ENCODE assay signal across 11 cellular contexts in the genomic region with DNA sequence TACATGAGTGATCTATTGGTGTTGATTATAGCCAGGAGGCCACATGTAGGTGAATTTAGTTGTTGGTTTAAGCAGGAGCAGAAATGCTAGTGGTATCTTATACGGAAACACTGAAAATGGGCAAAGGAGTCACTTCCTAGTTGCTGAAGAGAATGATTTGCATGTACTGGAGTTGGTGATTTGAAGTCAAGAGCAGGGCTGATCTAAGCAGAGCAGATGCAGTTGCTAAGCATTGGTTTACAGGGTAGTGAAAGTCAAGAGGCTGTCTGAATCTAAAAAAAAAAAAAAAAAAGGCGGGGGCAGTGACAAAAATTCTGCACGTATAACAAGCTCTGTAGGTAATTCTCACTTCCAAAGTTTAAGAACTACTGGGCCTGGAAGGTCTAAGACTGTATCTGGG. TPM values are rescaled to one million over a fixed set of nuclear protein-coding genes. Genes with fewer than 3 reads are reported as not detected.
DNase-seq lines count a peak whose midpoint lies in the region; ATAC-seq, FAIRE-seq and TF ChIP-seq lines count a peak whose summit lies in the region.
"Had no signal": no experiment of that assay in that cellular context is flagged by ENCODE, and none has a peak within 500 bp of the region (broad histone marks: within the 10 kb centered on the region; RNA-seq: fewer than 3 reads in every experiment).

No MANE protein-coding gene starts in this region.

- peak; percentile 81 for FAIRE-seq in GM19239 (lab: Jason Lieb, UNC)

- CTCF ChIA-PET in GM10248 (lab: Yijun Ruan, JAX), result interaction anchor here (1.9 kb wide), 1 partner anchor 27 kb away, joined by 6 read pairs; no protein-coding TSS in a partner anchor
- CTCF ChIA-PET in MCF 10A (lab: Yijun Ruan, JAX), result no interaction called here

- H3K27ac Mint-ChIP-seq in MCF 10A (ENCODE audit: low read depth, unreplicated experiment), result no peak overlapping the region
- H3K27ac Mint-ChIP-seq: activated T-helper 2 cell treated with anti-CD3 and anti-CD28 coated beads, Interferon-gamma antibody, Interleukin-2, Interleukin-4, amounts not matched to agents 10 μg/mL and 5 μg/mL and 100 μg/mL, durations not matched to agents 14 hours and 24 hours and 36 hours; dendritic cell treated with granulocyte-macrophage colony-stimulating factor and Interleukin-4, amounts not matched to agents 40 ng/mL and 50 ng/mL, for 4 days had no signal

- no peaks in the 10 kb centered on the region for H3K4me1 Mint-ChIP-seq in MCF 10A (ENCODE audit: insufficient read depth, unreplicated experiment)

- POLR2A ChIA-PET in GM10248 (lab: Yijun Ruan, JAX) (interaction anchor here (0.6 kb wide), 3 partner anchors 32 to 474 kb away, joined by 3 to 5 read pairs (median 4); no protein-coding TSS in a partner anchor), MCF 10A (lab: Yijun Ruan, JAX) (interaction anchor here (0.5 kb wide), 1 partner anchor 16 kb away, joined by 3 read pairs; no protein-coding TSS in a partner anchor)

- intact Hi-C loops in MCF 10A (cut with micrococcal nuclease), result no loop called here

- no peaks in the 10 kb centered on the region for H3K36me3 Mint-ChIP-seq in MCF 10A (ENCODE audit: insufficient read depth, unreplicated experiment)

- no TSS peak for BruUV-seq in MCF 10A (replicated peaks; lab: Mats Ljungman, UMichigan)

- TF ChIP-seq CTCF in GM10248 (IDR thresholded peaks at IDR 0.05; ENCODE audit: control extremely low read depth, extremely low read depth, low read depth, missing control alignments) (no peak), MCF 10A (IDR thresholded peaks at IDR 0.05; ENCODE audit: unreplicated experiment) (no peak)

- ATAC-seq in HG02759 (IDR thresholded peaks at IDR 0.05; ENCODE audit: unreplicated experiment), result peak; percentile 59
- peak; percentile 81 for ATAC-seq in HG03469 (IDR thresholded peaks at IDR 0.05; ENCODE audit: unreplicated experiment)

- H3K27me3 Mint-ChIP-seq in MCF 10A (ENCODE audit: insufficient read depth, unreplicated experiment), result peaks cover 41% of the 10 kb centered on the region
- H3K27me3 Mint-ChIP-seq: dendritic cell treated with granulocyte-macrophage colony-stimulating factor and Interleukin-4, amounts not matched to agents 40 ng/mL and 50 ng/mL, for 4 days had no signal

- H3K4me3 Mint-ChIP-seq in MCF 10A (ENCODE audit: unreplicated experiment), result no peak overlapping the region
- H3K4me3 Mint-ChIP-seq: dendritic cell treated with granulocyte-macrophage colony-stimulating factor and Interleukin-4, amounts not matched to agents 40 ng/mL and 50 ng/mL, for 4 days had no signal

- DNase-seq in GM10248 (ENCODE audit: extremely low spot score) (peak; percentile 50), GM19239 (ENCODE audit: insufficient read length, low spot score) (peak; percentile 15), MCF 10A (ENCODE audit: unreplicated experiment) (no peak), NCI-H1048 (lab: John Stamatoyannopoulos, UW) (no peak), D341Med (ENCODE audit: low spot score) (no peak)
- no peak for DNase-seq in activated naive CD4-positive, alpha-beta T cell (lab: John Stamatoyannopoulos, UW)
- DNase-seq: KG1 had no signal

- no peaks in the 10 kb centered on the region for H3K9me3 Mint-ChIP-seq in MCF 10A (ENCODE audit: unreplicated experiment)
- H3K9me3 Mint-ChIP-seq: activated T-helper 2 cell treated with anti-CD3 and anti-CD28 coated beads, Interferon-gamma antibody, Interleukin-2, Interleukin-4, amounts not matched to agents 10 μg/mL and 5 μg/mL and 100 μg/mL, durations not matched to agents 14 hours and 24 hours and 36 hours; dendritic cell treated with granulocyte-macrophage colony-stimulating factor and Interleukin-4, amounts not matched to agents 40 ng/mL and 50 ng/mL, for 4 days had no signal

RNA-seq across cellular contexts. Expression of gene PHF6, which starts 3.5 kb away (rescaled TPM):
- total RNA-seq in MCF 10A (2022), result 37.4 and 44.0 TPM in 2 replicates

Comparison
In these comparisons a context has a peak if more than half of its experiments do, and no peak if none do; other contexts are left out.
1. DNase-seq: peak in GM10248 (single experiment) and GM19239 (single experiment); none in MCF 10A (single experiment), activated naive CD4-positive, alpha-beta T cell (0 of 4), NCI-H1048 (single experiment) and D341Med (single experiment).